24 cellular contexts compared by ENCODE assay signal in genomic region chr20:62549029-62549428, GRCh38.
DNase-seq lines count a peak whose midpoint lies in the region; ATAC-seq and TF ChIP-seq lines count a peak whose summit lies in the region.
"Had no signal": no experiment of that assay in that cellular context is flagged by ENCODE, and none has a peak within 500 bp of the region (broad histone marks: within the 10 kb centered on the region; RNA-seq: fewer than 3 reads in every experiment).

No MANE protein-coding gene starts in this region.

- peaks cover 0 to 60% (median 44%) of the 10 kb centered on the region in 7 donors for H3K27me3 ChIP-seq in heart right ventricle
- H3K27me3 ChIP-seq in tibial artery: peaks cover 0 to 43% of the 10 kb centered on the region in 2 donors
- H3K27me3 ChIP-seq in Peyer's patch: peaks cover 0 to 17% of the 10 kb centered on the region in 2 donors

- peaks cover 7% of the 10 kb centered on the region for H3K9me3 Mint-ChIP-seq in nephron progenitor cell
- H3K9me3 Mint-ChIP-seq: CD4-positive, alpha-beta T cell had no signal

- ATAC-seq in heart right ventricle (no peak), left cardiac atrium (no peak), GM19463 (IDR thresholded peaks at IDR 0.05; ENCODE audit: unreplicated experiment) (no peak)
- ATAC-seq: activated naive CD4-positive, alpha-beta T cell treated with anti-CD3 and anti-CD28 coated beads, Interleukin-2, amount 50 U/mL, for 72 hours; lower lobe of right lung; pancreas had no signal

- peak overlapping the region in 9 of 10 donors; percentile 80 to 99 (median 92) for H3K27ac ChIP-seq in heart right ventricle
- peak overlapping the region; percentile 77 to 91 for H3K27ac ChIP-seq in coronary artery
- peak overlapping the region; percentile 63 to 78 for H3K27ac ChIP-seq in tibial artery
- H3K27ac ChIP-seq in Peyer's patch: peak overlapping the region in 1 of 4 donors; percentile 79
- H3K27ac ChIP-seq: lower lobe of right lung, pancreas, SJSA1, upper lobe of left lung, WERI-Rb-1 had no signal

- no peak overlapping the region for H3K27ac Mint-ChIP-seq in nephron progenitor cell
- H3K27ac Mint-ChIP-seq: activated naive CD4-positive, alpha-beta T cell treated with anti-CD3 and anti-CD28 coated beads, Interleukin-2, amount 50 U/mL, for 72 hours; CD4-positive, alpha-beta T cell had no signal

- peaks cover 7 to 36% (median 18%) of the 10 kb centered on the region in 9 donors for H3K4me1 ChIP-seq in heart right ventricle
- H3K4me1 ChIP-seq in tibial artery: peaks cover 0 to 42% (median 34%) of the 10 kb centered on the region in 4 donors
- peaks cover 0 to 18% (median 7%) of the 10 kb centered on the region in 4 donors for H3K4me1 ChIP-seq in Peyer's patch
- H3K4me1 ChIP-seq: pancreas, SJSA1 had no signal

- H3K36me3 Mint-ChIP-seq in nephron progenitor cell (ENCODE audit: low read depth): no peaks in the 10 kb centered on the region
- H3K36me3 Mint-ChIP-seq: activated naive CD4-positive, alpha-beta T cell treated with anti-CD3 and anti-CD28 coated beads, Interleukin-2, amount 50 U/mL, for 72 hours had no signal

- H3K9me3 ChIP-seq in heart right ventricle (peaks cover 0 to 9% (median 0%) of the 10 kb centered on the region in 11 donors), tibial artery (no peaks in the 10 kb centered on the region), Peyer's patch (no peaks in the 10 kb centered on the region)
- H3K9me3 ChIP-seq: lower lobe of right lung, pancreas, upper lobe of left lung had no signal

- TF ChIP-seq CTCF in heart right ventricle (IDR thresholded peaks at IDR 0.05): no peak
- TF ChIP-seq CTCF in coronary artery (IDR thresholded peaks at IDR 0.05): no peak
- TF ChIP-seq CTCF in nephron progenitor cell (IDR thresholded peaks at IDR 0.05): no peak
- no peak for TF ChIP-seq CTCF in tibial artery (IDR thresholded peaks at IDR 0.05)
- no peak for TF ChIP-seq CTCF in Peyer's patch (IDR thresholded peaks at IDR 0.05)

- WGBS in heart right ventricle, 2 donors: 79 to 85% methylated on average over 13 of the region's 13 CpGs

- H3K36me3 ChIP-seq in heart right ventricle: peaks cover 0 to 33% (median 0%) of the 10 kb centered on the region in 9 donors
- peaks cover 0 to 10% (median 0%) of the 10 kb centered on the region in 3 donors for H3K36me3 ChIP-seq in tibial artery
- H3K36me3 ChIP-seq in Peyer's patch: no peaks in the 10 kb centered on the region
- H3K36me3 ChIP-seq: lower lobe of right lung, pancreas, SJSA1, upper lobe of left lung, WERI-Rb-1 had no signal

- H3K4me3 Mint-ChIP-seq in nephron progenitor cell: peak overlapping the region; percentile 15
- H3K4me3 Mint-ChIP-seq: CD4-positive, alpha-beta T cell had no signal

- intact Hi-C loops in heart right ventricle (cut with DNase I): no loop called here
- intact Hi-C loops in left cardiac atrium (cut with DNase I): no loop called here
- intact Hi-C loops in tibial artery (cut with DNase I; ENCODE audit: low total_unique reads): no loop called here

- H3K4me3 ChIP-seq in heart right ventricle (peak overlapping the region in 2 of 10 donors; percentile 70 to 71), coronary artery (peak overlapping the region; percentile 73), tibial artery (no peak overlapping the region), Peyer's patch (no peak overlapping the region)
- H3K4me3 ChIP-seq: lower lobe of right lung, pancreas, SJSA1, upper lobe of left lung had no signal

- H3K27me3 Mint-ChIP-seq in nephron progenitor cell (ENCODE audit: low read depth, poor library complexity): peaks cover 34% of the 10 kb centered on the region

- TF ChIP-seq POLR2A in Peyer's patch (IDR thresholded peaks at IDR 0.05): no peak

- DNase-seq in heart right ventricle (no peak), left cardiac atrium (no peak), coronary artery (ENCODE audit: low spot score) (no peak), nephron progenitor cell (no peak), tibial artery (no peak), C1 segment of cervical spinal cord (lab: John Stamatoyannopoulos, UW) (no peak), Peyer's patch (no peak)
- DNase-seq: activated CD4-positive, alpha-beta T cell treated with anti-CD3 and anti-CD28 coated beads for 48 hours; activated CD8-positive, alpha-beta memory T cell treated with anti-CD3 and anti-CD28 coated beads for 24 hours; activated effector memory CD4-positive, alpha-beta T cell treated with Interleukin-2 at 50 U/mL for 16 hours; activated T-cell treated with anti-CD3 and anti-CD28 coated beads for 4 hours; CD4-positive, alpha-beta T cell; GOT3; lower lobe of right lung; midbrain; NCI-H1092 treated with DMSO at 0.1 percent for 48 hours; NCI-H1694 treated with DMSO at 0.1 percent for 48 hours; pancreas; stimulated activated CD4-positive, alpha-beta T cell treated with anti-CD3 and anti-CD28 coated beads, Interleukin-4, amount 100 ng/mL, for 24 hours; WERI-Rb-1 had no signal

- H3K4me1 Mint-ChIP-seq in nephron progenitor cell: peaks cover 44% of the 10 kb centered on the region
